ENCODE assay signal across 20 cellular contexts in genomic region chr6:52790841-52791240, GRCh38. TPM values are rescaled to one million over a fixed set of nuclear protein-coding genes. Genes with fewer than 3 reads are reported as not detected.
DNase-seq lines count a peak whose midpoint lies in the region; ATAC-seq and TF ChIP-seq lines count a peak whose summit lies in the region.
"Had no signal": no experiment of that assay in that cellular context is flagged by ENCODE, and none has a peak within 500 bp of the region (broad histone marks: within the 10 kb centered on the region; RNA-seq: fewer than 3 reads in every experiment).

No MANE protein-coding gene starts in this region.

- H3F3A ChIP-seq in neural progenitor cell (ENCODE audit: low read depth), result no peaks in the 10 kb centered on the region

- H3K9me3 ChIP-seq in hepatocyte (ENCODE audit: low read depth), result no peaks in the 10 kb centered on the region
- no peaks in the 10 kb centered on the region for H3K9me3 ChIP-seq in neural progenitor cell (ENCODE audit: low read depth)

- H3K79me2 ChIP-seq in hepatocyte, result no peaks in the 10 kb centered on the region
- no peaks in the 10 kb centered on the region for H3K79me2 ChIP-seq in neural progenitor cell (ENCODE audit: low read depth)

- H3K4me1 ChIP-seq in hepatocyte (ENCODE audit: insufficient read depth) (peaks cover under 1% of the 10 kb centered on the region), neural progenitor cell (no peaks in the 10 kb centered on the region)

- H3K4me2 ChIP-seq in hepatocyte, result no peak overlapping the region
- no peak overlapping the region for H3K4me2 ChIP-seq in neural progenitor cell

- H3K9ac ChIP-seq in neural progenitor cell, result no peak overlapping the region

- no peaks in the 10 kb centered on the region for H3K27me3 ChIP-seq in hepatocyte
- H3K27me3 ChIP-seq in neural progenitor cell, result no peaks in the 10 kb centered on the region

- H3K36me3 ChIP-seq in hepatocyte (replicated peaks; ENCODE audit: insufficient read depth, low read depth) (no peaks in the 10 kb centered on the region), neural progenitor cell (no peaks in the 10 kb centered on the region)

- no peak overlapping the region for H3K4me3 Mint-ChIP-seq in neural progenitor cell
- H3K4me3 Mint-ChIP-seq: CD14-positive monocyte had no signal

- peak; percentile 14 to 40 for DNase-seq in NCI-H526 (lab: John Stamatoyannopoulos, UW)
- DNase-seq in hepatocyte (ENCODE audit: low spot score), result no peak
- no peak for DNase-seq in neural progenitor cell (ENCODE audit: low spot score)
- no peak for DNase-seq in stimulated activated CD4-positive, alpha-beta T cell treated with anti-CD3 and anti-CD28 coated beads, Interleukin-2, amount 100 ng/mL, for 24 hours
- DNase-seq in activated naive CD4-positive, alpha-beta T cell treated with Interleukin-2 at 50 U/mL for 16 hours, result no peak
- DNase-seq in C1 segment of cervical spinal cord (lab: John Stamatoyannopoulos, UW), result no peak
- DNase-seq: AML-193; KG1; NCI-H1105 treated with DMSO at 0.1 percent for 48 hours; NCI-H2081; NCI-H2171 treated with DMSO at 0.1 percent for 48 hours; NCI-H446; NK-92 treated with Interleukin-12 subunit alpha and Interleukin-12 subunit beta, amount 100 ng/mL, for 24 hours had no signal

- no peak for TF ChIP-seq CTCF in C4-2B (conservative IDR thresholded peaks at IDR 0.05)
- no peak for TF ChIP-seq CTCF in hepatocyte (IDR thresholded peaks at IDR 0.05; ENCODE audit: poor library complexity)
- TF ChIP-seq CTCF in neural progenitor cell (IDR thresholded peaks at IDR 0.05), result no peak

- ATAC-seq in HG02571 (IDR thresholded peaks at IDR 0.05; ENCODE audit: unreplicated experiment), result no peak
- ATAC-seq: GM12878, Panc1 had no signal

- no peaks in the 10 kb centered on the region for H3K9me2 ChIP-seq in hepatocyte (replicated peaks; ENCODE audit: insufficient read depth)

- H3K27me3 Mint-ChIP-seq in neural progenitor cell (ENCODE audit: insufficient read depth, low read depth), result peaks cover under 1% of the 10 kb centered on the region

- H3K4me3 ChIP-seq in hepatocyte (no peak overlapping the region), neural progenitor cell (no peak overlapping the region)
- H3K4me3 ChIP-seq: GM12878 had no signal

- peak overlapping the region; percentile 69 for H3K27ac Mint-ChIP-seq in neural progenitor cell
- H3K27ac Mint-ChIP-seq: CD14-positive monocyte had no signal

- whole genome bisulfite sequencing in hepatocyte (ENCODE audit: low lambda C conversion rate, missing lambda C conversion rate), result no CpG with 5 or more reads among the region's 1 CpG

- H3K36me3 Mint-ChIP-seq in neural progenitor cell, result no peaks in the 10 kb centered on the region
- H3K36me3 Mint-ChIP-seq: CD14-positive monocyte had no signal

- peaks cover 10% of the 10 kb centered on the region for H3K9me3 Mint-ChIP-seq in neural progenitor cell

- H3K4me1 Mint-ChIP-seq in neural progenitor cell, result no peaks in the 10 kb centered on the region
- H3K4me1 Mint-ChIP-seq: CD14-positive monocyte had no signal

- no peaks in the 10 kb centered on the region for H4K20me1 ChIP-seq in hepatocyte (ENCODE audit: insufficient read depth, poor library complexity, severe bottlenecking)
- no peaks in the 10 kb centered on the region for H4K20me1 ChIP-seq in neural progenitor cell (ENCODE audit: low read depth)

- H2AFZ ChIP-seq in hepatocyte (no peak overlapping the region), neural progenitor cell (replicated peaks) (no peak overlapping the region)

- peak overlapping the region; percentile 64 for H3K27ac ChIP-seq in C4-2B
- H3K27ac ChIP-seq in hepatocyte, result peak overlapping the region; percentile 55
- H3K27ac ChIP-seq in neural progenitor cell, result no peak overlapping the region

RNA-seq across cellular contexts. Expression of gene GSTA1, which starts 12.8 kb away (rescaled TPM):
- total RNA-seq in hepatocyte (1,177 and 1,195 TPM in 2 replicates), neural progenitor cell (ENCODE audit: low replicate concordance) (not detected in 2 replicates)
- polyA plus RNA-seq in hepatocyte, result 767 and 1,158 TPM in 2 replicates
- total RNA-seq: A172 had no signal
- polyA plus RNA-seq: AG04450, CD14-positive monocyte, GM12878 had no signal

RNA-seq across cellular contexts. Expression of gene GSTA2, which starts 27.6 kb away (rescaled TPM):
- total RNA-seq in hepatocyte, result 402 and 441 TPM in 2 replicates
- 305 and 383 TPM in 2 replicates for polyA plus RNA-seq in hepatocyte
- not detected in 2 replicates for total RNA-seq in neural progenitor cell (ENCODE audit: low replicate concordance)
- total RNA-seq: A172, GM12878 had no signal
- polyA plus RNA-seq: AG04450, CD14-positive monocyte, GM12878 had no signal

RNA-seq across cellular contexts. Expression of gene GSTA5, which starts 49.8 kb away (rescaled TPM):
- not detected in 2 replicates for total RNA-seq in hepatocyte
- not detected in 2 replicates for polyA plus RNA-seq in hepatocyte
- total RNA-seq in neural progenitor cell (ENCODE audit: low replicate concordance), result not detected in 2 replicates
- total RNA-seq: A172, GM12878 had no signal
- polyA plus RNA-seq: AG04450, CD14-positive monocyte, GM12878 had no signal

Comparison
In these comparisons a context has a peak if more than half of its experiments do, and no peak if none do; other contexts are left out.
1. DNase-seq: peak in NCI-H526 (2 of 2); none in hepatocyte (single experiment), neural progenitor cell (single experiment), stimulated activated CD4-positive, alpha-beta T cell treated with anti-CD3 and anti-CD28 coated beads, Interleukin-2, amount 100 ng/mL, for 24 hours (0 of 2), activated naive CD4-positive, alpha-beta T cell treated with Interleukin-2 at 50 U/mL for 16 hours (single experiment) and C1 segment of cervical spinal cord (0 of 14).
2. RNA of gene GSTA1, which starts 12.8 kb away (total RNA-seq): 1,177 to 1,195 TPM in hepatocyte; not detected in neural progenitor cell; every median in the first group is over 1,000 times any median in the second.
3. RNA of gene GSTA2, which starts 27.6 kb away (total RNA-seq): 402 to 441 TPM in hepatocyte; not detected in neural progenitor cell; every median in the first group is over 100 times any median in the second.